ENCODE assay signal across 29 cellular contexts in genomic region chr16:47507701-47508100, GRCh38.
"Had no signal": no experiment of that assay in that cellular context is flagged by ENCODE, and none has a peak within 500 bp of the region (broad histone marks: within the 10 kb centered on the region; RNA-seq: fewer than 3 reads in every experiment).

No MANE protein-coding gene starts in this region.

- H3K4me2 ChIP-seq: smooth muscle cell had no signal

- H2AFZ ChIP-seq: parathyroid adenoma had no signal

- H3K9me3 ChIP-seq: psoas muscle, tibial nerve had no signal

- ATAC-seq: naive thymus-derived CD4-positive, alpha-beta T cell; psoas muscle; stimulated activated naive B cell treated with anti-CD40 and anti-IgM and Interleukin-4, amounts not matched to agents 10 μg/mL and 1 μg/mL and 100 μg/mL, for 72 hours had no signal

- FAIRE-seq: endometrium had no signal

- H3K4me1 ChIP-seq: psoas muscle had no signal

- H3K27ac ChIP-seq: parathyroid adenoma, psoas muscle, tibial nerve had no signal

- H3K27me3 ChIP-seq: tibial nerve had no signal

- H3K79me2 ChIP-seq: parathyroid adenoma had no signal

- H3K27me3 Mint-ChIP-seq: activated CD4-positive, alpha-beta memory T cell treated with anti-CD3 and anti-CD28 coated beads for 36 hours; activated CD4-positive, alpha-beta T cell treated with anti-CD3 and anti-CD28 coated beads, Interleukin-2, amount 10 ng/mL, durations not matched to agents 24 days and 14 days; activated naive CD4-positive, alpha-beta T cell treated with anti-CD3 and anti-CD28 coated beads, Interleukin-2, amount 10 ng/mL, durations not matched to agents 7 days and 5 days; activated naive CD8-positive, alpha-beta T cell treated with anti-CD3 and anti-CD28 coated beads, Interleukin-2, amount 10 ng/mL, durations not matched to agents 7 days and 5 days; naive thymus-derived CD4-positive, alpha-beta T cell; stimulated activated naive B cell treated with anti-CD40 and anti-IgM and Interleukin-4, amounts not matched to agents 10 μg/mL and 1 μg/mL and 100 μg/mL, for 72 hours had no signal

- H3K4me3 ChIP-seq: psoas muscle, smooth muscle cell, tibial nerve had no signal

- H3K9ac ChIP-seq: parathyroid adenoma had no signal

- H3K27ac Mint-ChIP-seq: activated CD4-positive, alpha-beta memory T cell treated with anti-CD3 and anti-CD28 coated beads for 36 hours; activated CD4-positive, alpha-beta T cell treated with anti-CD3 and anti-CD28 coated beads, Interleukin-2, amount 10 ng/mL, durations not matched to agents 24 days and 14 days; activated naive CD4-positive, alpha-beta T cell treated with anti-CD3 and anti-CD28 coated beads, Interleukin-2, amount 10 ng/mL, durations not matched to agents 7 days and 5 days; activated naive CD8-positive, alpha-beta T cell treated with anti-CD3 and anti-CD28 coated beads, Interleukin-2, amount 10 ng/mL, durations not matched to agents 7 days and 5 days; activated T-helper 1 cell treated with anti-CD3 and anti-CD28 coated beads, Interleukin-12 subunit alpha, Interleukin-12 subunit beta, Interleukin-2, Interleukin-4 antibody, amounts not matched to agents 30 ng/mL and 10 ng/mL and 1 ng/mL, durations not matched to agents 14 hours and 24 hours and 36 hours; naive thymus-derived CD4-positive, alpha-beta T cell; stimulated activated naive B cell treated with anti-CD40 and anti-IgM and Interleukin-4, amounts not matched to agents 10 μg/mL and 1 μg/mL and 100 μg/mL, for 72 hours; T-helper 1 cell treated with Interleukin-12 subunit alpha and Interleukin-12 subunit beta and Interleukin-4 antibody, amounts not matched to agents 30 μg/mL and 1 μg/mL, for 36 hours had no signal

- H3K9me3 Mint-ChIP-seq: activated CD4-positive, alpha-beta memory T cell treated with anti-CD3 and anti-CD28 coated beads for 36 hours; activated CD4-positive, alpha-beta T cell treated with anti-CD3 and anti-CD28 coated beads, Interleukin-2, amount 10 ng/mL, durations not matched to agents 24 days and 14 days; activated naive CD4-positive, alpha-beta T cell treated with anti-CD3 and anti-CD28 coated beads, Interleukin-2, amount 10 ng/mL, durations not matched to agents 7 days and 5 days; activated naive CD8-positive, alpha-beta T cell treated with anti-CD3 and anti-CD28 coated beads, Interleukin-2, amount 10 ng/mL, durations not matched to agents 7 days and 5 days; activated T-helper 1 cell treated with anti-CD3 and anti-CD28 coated beads, Interleukin-12 subunit alpha, Interleukin-12 subunit beta, Interleukin-2, Interleukin-4 antibody, amounts not matched to agents 30 ng/mL and 10 ng/mL and 1 ng/mL, durations not matched to agents 14 hours and 24 hours and 36 hours; immature natural killer cell; naive thymus-derived CD4-positive, alpha-beta T cell; stimulated activated naive B cell treated with anti-CD40 and anti-IgM and Interleukin-4, amounts not matched to agents 10 μg/mL and 1 μg/mL and 100 μg/mL, for 72 hours; T-helper 1 cell treated with Interleukin-12 subunit alpha and Interleukin-12 subunit beta and Interleukin-4 antibody, amounts not matched to agents 30 μg/mL and 1 μg/mL, for 36 hours had no signal

- DNase-seq: activated CD4-positive, alpha-beta memory T cell treated with anti-CD3 and anti-CD28 coated beads for 36 hours; activated CD4-positive, alpha-beta T cell treated with anti-CD3 and anti-CD28 coated beads, Interleukin-2, amount 10 ng/mL, durations not matched to agents 24 days and 14 days; activated CD4-positive, CD25-positive, alpha-beta regulatory T cell treated with anti-CD3 and anti-CD28 coated beads, Interleukin-2, amount 50 U/mL, for 72 hours; activated CD8-positive, alpha-beta memory T cell treated with anti-CD3 and anti-CD28 coated beads, Interleukin-2, amount 50 U/mL, for 4 hours; activated gamma-delta T cell; activated naive CD4-positive, alpha-beta T cell treated with anti-CD3 and anti-CD28 coated beads, Interleukin-2, amount 10 ng/mL, durations not matched to agents 7 days and 5 days; activated naive CD8-positive, alpha-beta T cell treated with anti-CD3 and anti-CD28 coated beads, Interleukin-2, amount 10 ng/mL, durations not matched to agents 7 days and 5 days; activated T-cell treated with anti-CD3 and anti-CD28 coated beads, Interleukin-2, amount 50 U/mL, for 1 hour; amygdala; central memory CD4-positive, alpha-beta T cell; effector CD8-positive, alpha-beta T cell; erythroblast; foreskin fibroblast; head of caudate nucleus; hypothalamus; immature natural killer cell; midbrain; naive thymus-derived CD4-positive, alpha-beta T cell; nucleus accumbens; psoas muscle; stimulated activated CD4-positive, alpha-beta T cell treated with anti-CD3 and anti-CD28 coated beads, Interleukin-1b, Interleukin-23, amount 100 ng/mL, for 48 hours; stimulated activated naive B cell treated with anti-CD40 and anti-IgM and Interleukin-4, amounts not matched to agents 10 μg/mL and 1 μg/mL and 100 μg/mL, for 72 hours; T-helper 9 cell had no signal

- H3K4me1 Mint-ChIP-seq: activated CD4-positive, alpha-beta T cell treated with anti-CD3 and anti-CD28 coated beads, Interleukin-2, amount 10 ng/mL, durations not matched to agents 24 days and 14 days; activated naive CD4-positive, alpha-beta T cell treated with anti-CD3 and anti-CD28 coated beads, Interleukin-2, amount 10 ng/mL, durations not matched to agents 7 days and 5 days; activated naive CD8-positive, alpha-beta T cell treated with anti-CD3 and anti-CD28 coated beads, Interleukin-2, amount 10 ng/mL, durations not matched to agents 7 days and 5 days had no signal

- H3K4me3 Mint-ChIP-seq: activated CD4-positive, alpha-beta memory T cell treated with anti-CD3 and anti-CD28 coated beads for 36 hours; activated CD4-positive, alpha-beta T cell treated with anti-CD3 and anti-CD28 coated beads, Interleukin-2, amount 10 ng/mL, durations not matched to agents 24 days and 14 days; activated naive CD4-positive, alpha-beta T cell treated with anti-CD3 and anti-CD28 coated beads, Interleukin-2, amount 10 ng/mL, durations not matched to agents 7 days and 5 days; activated naive CD8-positive, alpha-beta T cell treated with anti-CD3 and anti-CD28 coated beads, Interleukin-2, amount 10 ng/mL, durations not matched to agents 7 days and 5 days; activated T-helper 1 cell treated with anti-CD3 and anti-CD28 coated beads, Interleukin-12 subunit alpha, Interleukin-12 subunit beta, Interleukin-2, Interleukin-4 antibody, amounts not matched to agents 30 ng/mL and 10 ng/mL and 1 ng/mL, durations not matched to agents 14 hours and 24 hours and 36 hours; immature natural killer cell; stimulated activated naive B cell treated with anti-CD40 and anti-IgM and Interleukin-4, amounts not matched to agents 10 μg/mL and 1 μg/mL and 100 μg/mL, for 72 hours; T-helper 1 cell treated with Interleukin-12 subunit alpha and Interleukin-12 subunit beta and Interleukin-4 antibody, amounts not matched to agents 30 μg/mL and 1 μg/mL, for 36 hours had no signal
